In the genomic region with DNA sequence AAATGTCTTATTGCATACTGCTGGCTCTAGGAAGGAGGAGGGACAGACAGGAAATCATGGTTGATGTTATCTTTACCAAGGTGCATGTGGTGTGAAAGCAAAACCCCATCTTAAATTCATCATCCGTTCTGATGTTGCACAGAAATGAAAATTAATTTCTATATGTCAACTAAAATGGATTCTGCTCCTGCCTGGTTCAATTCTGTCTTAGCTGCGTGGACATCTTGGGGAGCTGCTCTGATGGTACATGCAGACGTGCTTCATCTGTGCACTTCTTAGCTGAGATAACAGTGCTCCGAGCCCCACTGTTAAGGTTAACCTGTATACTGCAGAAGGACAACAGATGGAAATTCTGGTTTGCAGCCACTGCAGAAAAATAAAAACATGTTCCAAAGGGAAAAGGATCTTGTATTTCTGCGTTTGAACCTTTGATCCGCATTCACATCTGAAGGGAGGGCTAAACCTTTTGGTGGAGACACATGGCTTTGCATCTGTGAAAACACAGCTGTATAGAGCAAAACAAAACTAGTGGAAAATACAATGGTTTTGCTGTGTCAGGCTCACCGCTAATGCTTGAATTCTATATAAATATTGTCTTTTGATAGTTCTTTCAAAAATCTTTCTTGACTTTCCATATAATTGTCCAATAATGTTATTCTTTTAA, we compare ENCODE assay signal across 8 cellular contexts. TPM values are rescaled to one million over a fixed set of nuclear protein-coding genes. Genes with fewer than 3 reads are reported as not detected.
DNase-seq lines count a peak whose midpoint lies in the region; ATAC-seq and TF ChIP-seq lines count a peak whose summit lies in the region.

No MANE protein-coding gene starts in this region.

- DNase-seq in CD4-positive, CD25-positive, alpha-beta regulatory T cell: peak; percentile 10 to 89 (median 81)
- no peak for DNase-seq in H9
- no peak for DNase-seq in activated T-cell treated with anti-CD3 and anti-CD28 coated beads, Interleukin-2, amount 50 U/mL, for 4 hours
- DNase-seq in medulla oblongata (ENCODE audit: extremely low spot score): peak; percentile 14
- DNase-seq in NCI-H2029 treated with DMSO at 0.1 percent for 48 hours (lab: John Stamatoyannopoulos, UW): no peak
- DNase-seq in AG08396 (ENCODE audit: low spot score): no peak
- DNase-seq in DMS153 (lab: John Stamatoyannopoulos, UW): no peak
- no peak for DNase-seq in Peyer's patch

- H2BK12ac ChIP-seq in H9 (ENCODE audit: insufficient read length, low read depth, low read length): no peak overlapping the region

- no peak overlapping the region for H3K4ac ChIP-seq in H9 (ENCODE audit: low read depth, low read length)

- WGBS in H9 (ENCODE audit: extremely low coverage, insufficient read length, low lambda C conversion rate): no CpG with 5 or more reads among the region's 7 CpGs

- ATAC-seq in CD4-positive, CD25-positive, alpha-beta regulatory T cell (ENCODE audit: low read depth in 2 of 2): peak; percentile 65 to 70
- ATAC-seq in activated T-cell treated with anti-CD3 and anti-CD28 coated beads, Interleukin-2, amount 50 U/mL, for 4 hours: peak; percentile 49 to 54

- peak overlapping the region; percentile 89 for H3K4me3 ChIP-seq in CD4-positive, CD25-positive, alpha-beta regulatory T cell (ENCODE audit: low read depth, low read length)
- no peak overlapping the region for H3K4me3 ChIP-seq in Peyer's patch

- no peaks in the 10 kb centered on the region for H3K79me2 ChIP-seq in H9 (ENCODE audit: insufficient read depth, low read length)

- H3K27ac Mint-ChIP-seq in CD4-positive, CD25-positive, alpha-beta regulatory T cell: peak overlapping the region; percentile 92 to 99 (median 97)
- peak overlapping the region in 2 of 3 experiments; percentile 60 to 98; a peak in 4 of 7 replicates for H3K27ac Mint-ChIP-seq in H9

- no peak overlapping the region for H3K56ac ChIP-seq in H9 (ENCODE audit: insufficient read length, low read depth, low read length)

- H4K20me1 ChIP-seq in H9 (ENCODE audit: control insufficient read depth, insufficient read depth, insufficient read length): no peaks in the 10 kb centered on the region

- H2BK5ac ChIP-seq in H9 (ENCODE audit: insufficient read length, low read length): no peak overlapping the region

- H3K4me1 ChIP-seq in CD4-positive, CD25-positive, alpha-beta regulatory T cell (ENCODE audit: control insufficient read depth, insufficient read depth, low read length, poor library complexity, severe bottlenecking): peaks cover 45% of the 10 kb centered on the region
- H3K4me1 ChIP-seq in H9 (ENCODE audit: insufficient read depth, low read length): peaks cover 11% of the 10 kb centered on the region
- H3K4me1 ChIP-seq in Peyer's patch: peaks cover 0 to 11% (median 4%) of the 10 kb centered on the region in 4 donors

- H3K9ac ChIP-seq in H9 (ENCODE audit: extremely low read depth, insufficient read length, low read length): no peak overlapping the region

- no peak overlapping the region for H4K5ac ChIP-seq in H9 (ENCODE audit: insufficient read length, low read depth, low read length)

- H3K36me3 Mint-ChIP-seq in CD4-positive, CD25-positive, alpha-beta regulatory T cell: no peaks in the 10 kb centered on the region
- H3K36me3 Mint-ChIP-seq in H9 (ENCODE audit: insufficient read depth in 1 of 3, low read depth in 3 of 3): no peaks in the 10 kb centered on the region
- H3K36me3 Mint-ChIP-seq in activated T-cell treated with anti-CD3 and anti-CD28 coated beads, Interleukin-2, amount 50 U/mL, for 4 hours (ENCODE audit: insufficient read depth): no peaks in the 10 kb centered on the region

- H2BK20ac ChIP-seq in H9 (ENCODE audit: low read depth, low read length, poor library complexity, severe bottlenecking): no peak overlapping the region

- H4K91ac ChIP-seq in H9 (ENCODE audit: insufficient read length, low read depth, low read length): no peak overlapping the region

- no peaks in the 10 kb centered on the region for H3K23me2 ChIP-seq in H9 (ENCODE audit: insufficient read length, low read depth, low read length, poor library complexity, severe bottlenecking)

- peaks cover 9 to 49% (median 33%) of the 10 kb centered on the region in 4 donors for H3K4me1 Mint-ChIP-seq in CD4-positive, CD25-positive, alpha-beta regulatory T cell
- H3K4me1 Mint-ChIP-seq in H9: peaks cover 63 to 64% of the 10 kb centered on the region in 2 experiments
- H3K4me1 Mint-ChIP-seq in activated T-cell treated with anti-CD3 and anti-CD28 coated beads, Interleukin-2, amount 50 U/mL, for 4 hours (ENCODE audit: low read depth): peaks cover 51% of the 10 kb centered on the region

- peak overlapping the region; percentile 10 for H3K4me2 ChIP-seq in H9 (ENCODE audit: insufficient read depth, insufficient read length, low read length)

- H3K14ac ChIP-seq in H9 (ENCODE audit: insufficient read depth, low read length): no peak overlapping the region

- H3K23ac ChIP-seq in H9 (ENCODE audit: insufficient read length, low read depth, low read length): no peak overlapping the region

- no peak overlapping the region for H2BK15ac ChIP-seq in H9 (ENCODE audit: low read depth, low read length)

- peak overlapping the region; percentile 87 for H3K27ac ChIP-seq in CD4-positive, CD25-positive, alpha-beta regulatory T cell (ENCODE audit: insufficient read depth, low read length, poor library complexity, severe bottlenecking)
- H3K27ac ChIP-seq in H9 (ENCODE audit: insufficient read length, low read depth, low read length) (no peak overlapping the region), Peyer's patch (peak overlapping the region in 1 of 4 donors; percentile 40)

- no peaks in the 10 kb centered on the region for H3K9me3 ChIP-seq in CD4-positive, CD25-positive, alpha-beta regulatory T cell (ENCODE audit: control insufficient read depth in 2 of 2, low read length in 2 of 2)
- H3K9me3 ChIP-seq in H9 (ENCODE audit: control insufficient read depth, low read depth, low read length) (no peaks in the 10 kb centered on the region), Peyer's patch (no peaks in the 10 kb centered on the region)

- H3K36me3 ChIP-seq in CD4-positive, CD25-positive, alpha-beta regulatory T cell (ENCODE audit: control insufficient read depth, insufficient read depth, low read length): no peaks in the 10 kb centered on the region
- no peaks in the 10 kb centered on the region for H3K36me3 ChIP-seq in Peyer's patch

- peak overlapping the region; percentile 75 to 94 (median 86) for H3K4me3 Mint-ChIP-seq in CD4-positive, CD25-positive, alpha-beta regulatory T cell
- H3K4me3 Mint-ChIP-seq in H9: peak overlapping the region in 1 of 2 experiments; percentile 4; a peak in 2 of 5 replicates
- peak overlapping the region; percentile 66 for H3K4me3 Mint-ChIP-seq in activated T-cell treated with anti-CD3 and anti-CD28 coated beads, Interleukin-2, amount 50 U/mL, for 4 hours

- no peak overlapping the region for H2AFZ ChIP-seq in H9 (ENCODE audit: low read length)

- H2AK5ac ChIP-seq in H9 (ENCODE audit: insufficient read length, low read length): no peak overlapping the region

- H3K18ac ChIP-seq in H9 (ENCODE audit: insufficient read length, low read depth, low read length): no peak overlapping the region

- no peak overlapping the region for H2BK120ac ChIP-seq in H9 (ENCODE audit: low read depth, low read length, poor library complexity, severe bottlenecking)

- no peaks in the 10 kb centered on the region for H3K79me1 ChIP-seq in H9 (ENCODE audit: insufficient read depth, low read depth, low read length, poor library complexity, severe bottlenecking)

- TF ChIP-seq CTCF in H9 (conservative IDR thresholded peaks at IDR 0.05) (no peak), Peyer's patch (IDR thresholded peaks at IDR 0.05) (no peak)

- no peak overlapping the region for H4K8ac ChIP-seq in H9 (replicated peaks; ENCODE audit: insufficient read length, low read depth, low read length)

- H3K27me3 ChIP-seq in CD4-positive, CD25-positive, alpha-beta regulatory T cell (ENCODE audit: control insufficient read depth, insufficient read depth, low read length): no peaks in the 10 kb centered on the region
- H3K27me3 ChIP-seq in H9 (ENCODE audit: insufficient read depth, low read length): no peaks in the 10 kb centered on the region
- H3K27me3 ChIP-seq in Peyer's patch: no peaks in the 10 kb centered on the region

- no peak overlapping the region for H3T11ph ChIP-seq in H9 (ENCODE audit: low read length)

- peaks cover 0 to 1% (median 0%) of the 10 kb centered on the region in 7 donors for H3K9me3 Mint-ChIP-seq in CD4-positive, CD25-positive, alpha-beta regulatory T cell
- H3K9me3 Mint-ChIP-seq in H9: no peaks in the 10 kb centered on the region
- H3K9me3 Mint-ChIP-seq in activated T-cell treated with anti-CD3 and anti-CD28 coated beads, Interleukin-2, amount 50 U/mL, for 4 hours: no peaks in the 10 kb centered on the region

- no peak for TF ChIP-seq POLR2A in Peyer's patch (IDR thresholded peaks at IDR 0.05)

- peaks cover 5% of the 10 kb centered on the region for H3K27me3 Mint-ChIP-seq in CD4-positive, CD25-positive, alpha-beta regulatory T cell
- H3K27me3 Mint-ChIP-seq in H9 (ENCODE audit: low read depth): no peaks in the 10 kb centered on the region
- no peaks in the 10 kb centered on the region for H3K27me3 Mint-ChIP-seq in activated T-cell treated with anti-CD3 and anti-CD28 coated beads, Interleukin-2, amount 50 U/mL, for 4 hours (ENCODE audit: low read depth)

RNA-seq across cellular contexts. Expression of gene CLYBL, which starts 50.5 kb away (rescaled TPM):
- total RNA-seq in CD4-positive, CD25-positive, alpha-beta regulatory T cell: 12.0 TPM
- polyA plus RNA-seq in CD4-positive, CD25-positive, alpha-beta regulatory T cell: 10 to 100 TPM; 15.3 to 17.7 (median 16.6) TPM
- total RNA-seq in H9 (2021) (16.5 and 20.7 TPM in 2 replicates), Peyer's patch (10 to 100 TPM; 19.8 to 29.9 (median 24.8) TPM)
- total RNA-seq in activated T-cell treated with anti-CD3 and anti-CD28 coated beads, Interleukin-2, amount 50 U/mL, for 4 hours: 1 to 10 TPM; 2.2 to 3.1 (median 2.7) TPM

Comparison
In these comparisons a context has a peak if more than half of its experiments do, and no peak if none do; other contexts are left out.
1. DNase-seq: peak in CD4-positive, CD25-positive, alpha-beta regulatory T cell (3 of 3) and medulla oblongata (single experiment); none in H9 (single experiment), activated T-cell treated with anti-CD3 and anti-CD28 coated beads, Interleukin-2, amount 50 U/mL, for 4 hours (single experiment), NCI-H2029 treated with DMSO at 0.1 percent for 48 hours (single experiment), AG08396 (single experiment), DMS153 (single experiment) and Peyer's patch (0 of 3).